In genomic region chr14:33414041-33414440, GRCh38 we compare ENCODE assay signal across 22 cellular contexts.
DNase-seq lines count a peak whose midpoint lies in the region; ATAC-seq, FAIRE-seq and TF ChIP-seq lines count a peak whose summit lies in the region.
"Had no signal": no experiment of that assay in that cellular context is flagged by ENCODE, and none has a peak within 500 bp of the region (broad histone marks: within the 10 kb centered on the region; RNA-seq: fewer than 3 reads in every experiment).

No MANE protein-coding gene starts in this region.

- BruUV-seq in HepG2 (replicated peaks; lab: Mats Ljungman, UMichigan), result no TSS peak

- no peaks in the 10 kb centered on the region for H3K79me2 ChIP-seq in HepG2 (ENCODE audit: insufficient read depth, low read length)

- H3K27me3 ChIP-seq in HepG2 (ENCODE audit: control insufficient read depth in 1 of 2, insufficient read depth in 2 of 2, low read length in 2 of 2), result no peaks in the 10 kb centered on the region
- H3K27me3 ChIP-seq in right lobe of liver, result no peaks in the 10 kb centered on the region
- H3K27me3 ChIP-seq in foreskin keratinocyte, result peaks cover 4% of the 10 kb centered on the region
- H3K27me3 ChIP-seq: colonic mucosa, pancreas, thyroid gland had no signal

- CTCF ChIA-PET in HepG2 (lab: Yijun Ruan, JAX; ENCODE audit: low intra/inter-chr PET ratio, low total read pairs), result no interaction called here

- no peak overlapping the region for H3K9ac ChIP-seq in HepG2 (ENCODE audit: insufficient read depth, low read depth, low read length)

- POLR2A ChIA-PET in HepG2 (lab: Yijun Ruan, JAX), result no interaction called here

- no peak overlapping the region for H2AFZ ChIP-seq in HepG2 (ENCODE audit: low read length)

- H3K27ac ChIP-seq in HepG2 (ENCODE audit: extremely low read length, insufficient read depth, low read length) (no peak overlapping the region), right lobe of liver (no peak overlapping the region), foreskin keratinocyte (no peak overlapping the region)
- H3K27ac ChIP-seq: colonic mucosa, pancreas, thyroid gland had no signal

- TF ChIP-seq POLR2A in HepG2 (IDR thresholded peaks at IDR 0.05; ENCODE audit: insufficient read depth in 1 of 2, low read depth in 2 of 2, low read length in 2 of 2) (no peak), right lobe of liver (IDR thresholded peaks at IDR 0.05) (no peak)

- H3K4me3 ChIP-seq in HepG2 (replicated peaks in 1 of 3; ENCODE audit: insufficient read depth in 1 of 3, low read depth in 2 of 3, low read length in 3 of 3) (no peak overlapping the region), right lobe of liver (no peak overlapping the region)
- H3K4me3 ChIP-seq: colonic mucosa, pancreas, thyroid gland had no signal

- ATAC-seq in HepG2 (no peak), right lobe of liver (no peak), GM21737 (IDR thresholded peaks at IDR 0.05; ENCODE audit: unreplicated experiment) (no peak), foreskin keratinocyte (no peak), HG03565 (IDR thresholded peaks at IDR 0.05; ENCODE audit: unreplicated experiment) (no peak), HG03457 (IDR thresholded peaks at IDR 0.05; ENCODE audit: unreplicated experiment) (no peak)
- ATAC-seq: activated CD4-positive, alpha-beta T cell treated with anti-CD3 and anti-CD28 coated beads for 36 hours; CD8-positive, alpha-beta T cell; HCT116; Right ventricle myocardium inferior had no signal

- in situ Hi-C loops in HepG2 (cut with HindIII; ENCODE audit: extremely low pct_ligation_motif_present, low pct_unique_long_range_greater_than_20kb), result no loop called here

- FAIRE-seq in HepG2 (lab: Jason Lieb, UNC), result no peak
- FAIRE-seq: A204.1, frontal cortex, pancreas, small intestine had no signal

- DNase-seq in HepG2 (ENCODE audit: low spot score), result no peak
- no peak for DNase-seq in right lobe of liver
- DNase-seq in RPMI8226, result peak; percentile 9
- peak; percentile 14 for DNase-seq in iPS-NIHi11 (ENCODE audit: low spot score)
- no peak for DNase-seq in foreskin keratinocyte
- DNase-seq: activated CD4-positive, alpha-beta T cell treated with anti-CD3 and anti-CD28 coated beads for 36 hours; activated naive CD4-positive, alpha-beta T cell treated with anti-CD3 and anti-CD28 coated beads for 36 hours; CD8-positive, alpha-beta T cell; colonic mucosa; IMR-90; NCI-H1417 treated with DMSO at 0.1 percent for 48 hours; NCI-H2171 treated with DMSO at 0.1 percent for 48 hours; pancreas; small intestine; thyroid gland had no signal

- H3K36me3 ChIP-seq in HepG2 (replicated peaks in 1 of 2; ENCODE audit: control insufficient read depth in 1 of 2, insufficient read depth in 2 of 2, low read length in 2 of 2) (no peaks in the 10 kb centered on the region), right lobe of liver (no peaks in the 10 kb centered on the region)
- H3K36me3 ChIP-seq: colonic mucosa, pancreas, thyroid gland had no signal

- no peak for TF ChIP-seq RAD21 in HepG2 (CRISPR knock-in tag; IDR thresholded peaks at IDR 0.05)

- H3K4me1 ChIP-seq in HepG2 (ENCODE audit: insufficient read depth, low read length), result no peaks in the 10 kb centered on the region
- H3K4me1 ChIP-seq in right lobe of liver, result no peaks in the 10 kb centered on the region
- H3K4me1 ChIP-seq in foreskin keratinocyte, result no peaks in the 10 kb centered on the region
- H3K4me1 ChIP-seq: colonic mucosa, pancreas, thyroid gland had no signal

- 1% methylated on average over 3 of the region's 3 CpGs for WGBS in HepG2 (ENCODE audit: low lambda C conversion rate)
- WGBS in right lobe of liver (ENCODE audit: insufficient coverage, low coverage, low lambda C conversion rate, missing lambda C conversion rate), result 18% methylated on average over 3 of the region's 3 CpGs

- H3K9me3 ChIP-seq in HepG2 (ENCODE audit: low read length), result peaks cover 10% of the 10 kb centered on the region; the same call in 1 of the 2 replicates
- no peaks in the 10 kb centered on the region for H3K9me3 ChIP-seq in right lobe of liver
- H3K9me3 ChIP-seq: colonic mucosa, pancreas, thyroid gland had no signal

- TF ChIP-seq CTCF in HepG2 (CRISPR knock-in tag; IDR thresholded peaks at IDR 0.05) (no peak), right lobe of liver (IDR thresholded peaks at IDR 0.05) (no peak), foreskin keratinocyte (conservative IDR thresholded peaks at IDR 0.05) (no peak)

- no peak overlapping the region for H3K4me2 ChIP-seq in HepG2 (ENCODE audit: low read depth, low read length)

- TF ChIP-seq EP300 in HepG2 (IDR thresholded peaks at IDR 0.05; ENCODE audit: low read depth in 2 of 2, low read length in 2 of 2) (no peak), HepG2 (CRISPR knock-in tag; IDR thresholded peaks at IDR 0.05; ENCODE audit: borderline replicate concordance) (no peak)

- intact Hi-C loops in HepG2 (cut with micrococcal nuclease; ENCODE audit: unreplicated experiment), result no loop called here
- intact Hi-C loops in right lobe of liver (cut with DNase I), result no loop called here

- no peaks in the 10 kb centered on the region for H4K20me1 ChIP-seq in HepG2 (ENCODE audit: insufficient read depth, low read length)

TF ChIP-seq in HepG2, 621 proteins besides CTCF, POLR2A, EP300 and RAD21:
- TF ChIP-seq TCF7L2 (IDR thresholded peaks at IDR 0.05; ENCODE audit: low read depth, low read length) (no peak), NFE2L2 (IDR thresholded peaks at IDR 0.05; ENCODE audit: low read length) (peak; percentile 78), BRCA1 (CRISPR knock-in tag; IDR thresholded peaks at IDR 0.05) (no peak), MAFK (conservative IDR thresholded peaks at IDR 0.05 in 1 of 2, IDR thresholded peaks at IDR 0.05 in 1 of 2; ENCODE audit: low read length in 2 of 2) (peak in 1 of 2 experiments; percentile 22; a peak in 1 of 4 replicates), MAFF (IDR thresholded peaks at IDR 0.05; ENCODE audit: low read depth, low read length) (0 out of 2 replicates have a peak, but pooled peaks have one; percentile 22)
TF ChIP-seq in HepG2: peak in this region for 3.

Comparison
In these comparisons a context has a peak if more than half of its experiments do, and no peak if none do; other contexts are left out.
1. DNase-seq: peak in RPMI8226 (single experiment) and iPS-NIHi11 (single experiment); none in HepG2 (single experiment), right lobe of liver (0 of 3) and foreskin keratinocyte (0 of 2).